1 cellular context compared by ENCODE assay signal in the genomic region with DNA sequence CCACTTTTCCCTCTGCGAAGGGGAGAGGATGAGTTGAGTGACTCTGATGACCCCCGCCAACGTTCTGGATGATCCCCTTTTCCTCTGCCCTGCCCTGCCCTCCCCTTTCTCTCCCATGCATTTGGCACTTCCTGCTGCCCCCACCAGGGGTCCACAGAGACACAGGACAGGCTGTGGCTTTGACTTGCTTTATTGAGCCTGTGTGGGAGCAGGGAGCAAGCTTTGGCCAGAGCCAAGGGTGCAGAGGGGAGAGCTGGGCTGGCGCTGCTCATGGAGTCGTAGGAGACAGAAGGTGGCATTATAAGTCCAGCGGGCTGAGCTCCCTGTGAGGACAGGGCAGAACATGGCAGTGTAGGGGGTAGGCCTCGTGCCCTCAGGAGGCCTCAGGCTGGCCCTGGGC.
TF ChIP-seq lines count a peak whose summit lies in the region.

No MANE protein-coding gene starts in this region.

TF ChIP-seq in HepG2, 621 proteins besides CTCF, POLR2A, EP300 and RAD21 (continues in another document):
- TF ChIP-seq ERF (CRISPR knock-in tag; IDR thresholded peaks at IDR 0.05), result peak; percentile 39; the same call in 1 of the 2 replicates
- peak; percentile 36; the same call in 1 of the 2 replicates for TF ChIP-seq PITX1 (CRISPR knock-in tag; IDR thresholded peaks at IDR 0.05)
- TF ChIP-seq ELF3 (CRISPR knock-in tag; IDR thresholded peaks at IDR 0.05), result 0 out of 2 replicates have a peak, but pooled peaks have one; percentile 24
- TF ChIP-seq PHF8 (CRISPR knock-in tag; IDR thresholded peaks at IDR 0.05), result peak; percentile 36; the same call in 1 of the 2 replicates
- TF ChIP-seq ZNF350 (CRISPR knock-in tag; IDR thresholded peaks at IDR 0.05; ENCODE audit: borderline replicate concordance, low read depth), result 0 out of 2 replicates have a peak, but pooled peaks have one; percentile 30
- TF ChIP-seq, protein P1, sequence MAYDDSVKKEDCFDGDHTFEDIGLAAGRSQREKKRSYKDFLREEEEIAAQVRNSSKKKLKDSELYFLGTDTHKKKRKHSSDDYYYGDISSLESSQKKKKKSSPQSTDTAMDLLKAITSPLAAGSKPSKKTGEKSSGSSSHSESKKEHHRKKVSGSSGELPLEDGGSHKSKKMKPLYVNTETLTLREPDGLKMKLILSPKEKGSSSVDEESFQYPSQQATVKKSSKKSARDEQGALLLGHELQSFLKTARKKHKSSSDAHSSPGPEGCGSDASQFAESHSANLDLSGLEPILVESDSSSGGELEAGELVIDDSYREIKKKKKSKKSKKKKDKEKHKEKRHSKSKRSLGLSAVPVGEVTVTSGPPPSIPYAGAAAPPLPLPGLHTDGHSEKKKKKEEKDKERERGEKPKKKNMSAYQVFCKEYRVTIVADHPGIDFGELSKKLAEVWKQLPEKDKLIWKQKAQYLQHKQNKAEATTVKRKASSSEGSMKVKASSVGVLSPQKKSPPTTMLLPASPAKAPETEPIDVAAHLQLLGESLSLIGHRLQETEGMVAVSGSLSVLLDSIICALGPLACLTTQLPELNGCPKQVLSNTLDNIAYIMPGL (CRISPR knock-in tag; IDR thresholded peaks at IDR 0.05; ENCODE audit: borderline replicate concordance in 1 of 2, low read depth in 1 of 2), result peak in 1 of 2 experiments; percentile 66; a peak in 2 of 4 replicates
- no peak for TF ChIP-seq FOXA1 (IDR thresholded peaks at IDR 0.05)
- 0 out of 2 replicates have a peak, but pooled peaks have one; percentile 10 for TF ChIP-seq FOXA1 (CRISPR knock-in tag; IDR thresholded peaks at IDR 0.05)
- TF ChIP-seq REPIN1 (CRISPR knock-in tag; IDR thresholded peaks at IDR 0.05; ENCODE audit: borderline replicate concordance, low read depth), result 0 out of 2 replicates have a peak, but pooled peaks have one; percentile 25
- 0 out of 2 replicates have a peak, but pooled peaks have one; percentile 33 for TF ChIP-seq GATAD2A (CRISPR knock-in tag; IDR thresholded peaks at IDR 0.05)
- peak; percentile 93 for TF ChIP-seq XRCC5 (optimal IDR thresholded peaks at IDR 0.05; ENCODE audit: low read length)
- TF ChIP-seq AGO1 (IDR thresholded peaks at IDR 0.05; ENCODE audit: low read depth, low read length, poor library complexity, severe bottlenecking), result peak; percentile 20
- 0 out of 2 replicates have a peak, but pooled peaks have one; percentile 21 for TF ChIP-seq GABPB1 (CRISPR knock-in tag; IDR thresholded peaks at IDR 0.05)
- TF ChIP-seq, protein P2, sequence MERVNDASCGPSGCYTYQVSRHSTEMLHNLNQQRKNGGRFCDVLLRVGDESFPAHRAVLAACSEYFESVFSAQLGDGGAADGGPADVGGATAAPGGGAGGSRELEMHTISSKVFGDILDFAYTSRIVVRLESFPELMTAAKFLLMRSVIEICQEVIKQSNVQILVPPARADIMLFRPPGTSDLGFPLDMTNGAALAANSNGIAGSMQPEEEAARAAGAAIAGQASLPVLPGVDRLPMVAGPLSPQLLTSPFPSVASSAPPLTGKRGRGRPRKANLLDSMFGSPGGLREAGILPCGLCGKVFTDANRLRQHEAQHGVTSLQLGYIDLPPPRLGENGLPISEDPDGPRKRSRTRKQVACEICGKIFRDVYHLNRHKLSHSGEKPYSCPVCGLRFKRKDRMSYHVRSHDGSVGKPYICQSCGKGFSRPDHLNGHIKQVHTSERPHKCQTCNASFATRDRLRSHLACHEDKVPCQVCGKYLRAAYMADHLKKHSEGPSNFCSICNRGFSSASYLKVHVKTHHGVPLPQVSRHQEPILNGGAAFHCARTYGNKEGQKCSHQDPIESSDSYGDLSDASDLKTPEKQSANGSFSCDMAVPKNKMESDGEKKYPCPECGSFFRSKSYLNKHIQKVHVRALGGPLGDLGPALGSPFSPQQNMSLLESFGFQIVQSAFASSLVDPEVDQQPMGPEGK (CRISPR knock-in tag; IDR thresholded peaks at IDR 0.05), result peak; percentile 44; the same call in 1 of the 2 replicates
- no peak for TF ChIP-seq NCOA2 (CRISPR knock-in tag; IDR thresholded peaks at IDR 0.05)
- peak; percentile 57; the same call in 1 of the 2 replicates for TF ChIP-seq KDM2A (CRISPR knock-in tag; IDR thresholded peaks at IDR 0.05; ENCODE audit: borderline replicate concordance, low read depth)
- no peak for TF ChIP-seq MAZ (IDR thresholded peaks at IDR 0.05; ENCODE audit: borderline replicate concordance, low read depth, low read length)
- TF ChIP-seq MAZ (CRISPR knock-in tag; IDR thresholded peaks at IDR 0.05; ENCODE audit: low read depth), result peak; percentile 55; the same call in 1 of the 2 replicates
- TF ChIP-seq STAG1 (CRISPR knock-in tag; IDR thresholded peaks at IDR 0.05), result peak; percentile 90
- peak; percentile 56 for TF ChIP-seq BORCS8-MEF2B (CRISPR knock-in tag; IDR thresholded peaks at IDR 0.05)
- TF ChIP-seq SMC3 (IDR thresholded peaks at IDR 0.05; ENCODE audit: low read length), result peak; percentile 90
- TF ChIP-seq, protein P3, sequence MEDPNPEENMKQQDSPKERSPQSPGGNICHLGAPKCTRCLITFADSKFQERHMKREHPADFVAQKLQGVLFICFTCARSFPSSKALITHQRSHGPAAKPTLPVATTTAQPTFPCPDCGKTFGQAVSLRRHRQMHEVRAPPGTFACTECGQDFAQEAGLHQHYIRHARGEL (CRISPR knock-in tag; IDR thresholded peaks at IDR 0.05), result no peak
- TF ChIP-seq, protein P4, sequence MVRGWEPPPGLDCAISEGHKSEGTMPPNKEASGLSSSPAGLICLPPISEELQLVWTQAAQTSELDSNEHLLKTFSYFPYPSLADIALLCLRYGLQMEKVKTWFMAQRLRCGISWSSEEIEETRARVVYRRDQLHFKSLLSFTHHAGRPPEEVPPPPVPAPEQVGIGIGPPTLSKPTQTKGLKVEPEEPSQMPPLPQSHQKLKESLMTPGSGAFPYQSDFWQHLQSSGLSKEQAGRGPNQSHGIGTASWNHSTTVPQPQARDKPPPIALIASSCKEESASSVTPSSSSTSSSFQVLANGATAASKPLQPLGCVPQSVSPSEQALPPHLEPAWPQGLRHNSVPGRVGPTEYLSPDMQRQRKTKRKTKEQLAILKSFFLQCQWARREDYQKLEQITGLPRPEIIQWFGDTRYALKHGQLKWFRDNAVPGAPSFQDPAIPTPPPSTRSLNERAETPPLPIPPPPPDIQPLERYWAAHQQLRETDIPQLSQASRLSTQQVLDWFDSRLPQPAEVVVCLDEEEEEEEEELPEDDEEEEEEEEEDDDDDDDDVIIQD (CRISPR knock-in tag; IDR thresholded peaks at IDR 0.05; ENCODE audit: low read depth), result no peak
- TF ChIP-seq, protein P5, sequence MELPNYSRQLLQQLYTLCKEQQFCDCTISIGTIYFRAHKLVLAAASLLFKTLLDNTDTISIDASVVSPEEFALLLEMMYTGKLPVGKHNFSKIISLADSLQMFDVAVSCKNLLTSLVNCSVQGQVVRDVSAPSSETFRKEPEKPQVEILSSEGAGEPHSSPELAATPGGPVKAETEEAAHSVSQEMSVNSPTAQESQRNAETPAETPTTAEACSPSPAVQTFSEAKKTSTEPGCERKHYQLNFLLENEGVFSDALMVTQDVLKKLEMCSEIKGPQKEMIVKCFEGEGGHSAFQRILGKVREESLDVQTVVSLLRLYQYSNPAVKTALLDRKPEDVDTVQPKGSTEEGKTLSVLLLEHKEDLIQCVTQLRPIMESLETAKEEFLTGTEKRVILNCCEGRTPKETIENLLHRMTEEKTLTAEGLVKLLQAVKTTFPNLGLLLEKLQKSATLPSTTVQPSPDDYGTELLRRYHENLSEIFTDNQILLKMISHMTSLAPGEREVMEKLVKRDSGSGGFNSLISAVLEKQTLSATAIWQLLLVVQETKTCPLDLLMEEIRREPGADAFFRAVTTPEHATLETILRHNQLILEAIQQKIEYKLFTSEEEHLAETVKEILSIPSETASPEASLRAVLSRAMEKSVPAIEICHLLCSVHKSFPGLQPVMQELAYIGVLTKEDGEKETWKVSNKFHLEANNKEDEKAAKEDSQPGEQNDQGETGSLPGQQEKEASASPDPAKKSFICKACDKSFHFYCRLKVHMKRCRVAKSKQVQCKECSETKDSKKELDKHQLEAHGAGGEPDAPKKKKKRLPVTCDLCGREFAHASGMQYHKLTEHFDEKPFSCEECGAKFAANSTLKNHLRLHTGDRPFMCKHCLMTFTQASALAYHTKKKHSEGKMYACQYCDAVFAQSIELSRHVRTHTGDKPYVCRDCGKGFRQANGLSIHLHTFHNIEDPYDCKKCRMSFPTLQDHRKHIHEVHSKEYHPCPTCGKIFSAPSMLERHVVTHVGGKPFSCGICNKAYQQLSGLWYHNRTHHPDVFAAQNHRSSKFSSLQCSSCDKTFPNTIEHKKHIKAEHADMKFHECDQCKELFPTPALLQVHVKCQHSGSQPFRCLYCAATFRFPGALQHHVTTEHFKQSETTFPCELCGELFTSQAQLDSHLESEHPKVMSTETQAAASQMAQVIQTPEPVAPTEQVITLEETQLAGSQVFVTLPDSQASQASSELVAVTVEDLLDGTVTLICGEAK (IDR thresholded peaks at IDR 0.05), result no peak
- TF ChIP-seq, protein P5 (CRISPR knock-in tag; IDR thresholded peaks at IDR 0.05), result 0 out of 2 replicates have a peak, but pooled peaks have one; percentile 45
- TF ChIP-seq SIX1 (CRISPR knock-in tag; IDR thresholded peaks at IDR 0.05; ENCODE audit: borderline replicate concordance), result no peak
- TF ChIP-seq RNF2 (conservative IDR thresholded peaks at IDR 0.05; ENCODE audit: low read depth), result 0 out of 2 replicates have a peak, but pooled peaks have one; percentile 23
- 0 out of 2 replicates have a peak, but pooled peaks have one; percentile 26 for TF ChIP-seq ZNF768 (CRISPR knock-in tag; IDR thresholded peaks at IDR 0.05)
- 0 out of 2 replicates have a peak, but pooled peaks have one; percentile 29 for TF ChIP-seq ZNF780A (CRISPR knock-in tag; IDR thresholded peaks at IDR 0.05)
- TF ChIP-seq ZSCAN31 (CRISPR knock-in tag; IDR thresholded peaks at IDR 0.05; ENCODE audit: low read depth), result no peak
- TF ChIP-seq, protein P6, sequence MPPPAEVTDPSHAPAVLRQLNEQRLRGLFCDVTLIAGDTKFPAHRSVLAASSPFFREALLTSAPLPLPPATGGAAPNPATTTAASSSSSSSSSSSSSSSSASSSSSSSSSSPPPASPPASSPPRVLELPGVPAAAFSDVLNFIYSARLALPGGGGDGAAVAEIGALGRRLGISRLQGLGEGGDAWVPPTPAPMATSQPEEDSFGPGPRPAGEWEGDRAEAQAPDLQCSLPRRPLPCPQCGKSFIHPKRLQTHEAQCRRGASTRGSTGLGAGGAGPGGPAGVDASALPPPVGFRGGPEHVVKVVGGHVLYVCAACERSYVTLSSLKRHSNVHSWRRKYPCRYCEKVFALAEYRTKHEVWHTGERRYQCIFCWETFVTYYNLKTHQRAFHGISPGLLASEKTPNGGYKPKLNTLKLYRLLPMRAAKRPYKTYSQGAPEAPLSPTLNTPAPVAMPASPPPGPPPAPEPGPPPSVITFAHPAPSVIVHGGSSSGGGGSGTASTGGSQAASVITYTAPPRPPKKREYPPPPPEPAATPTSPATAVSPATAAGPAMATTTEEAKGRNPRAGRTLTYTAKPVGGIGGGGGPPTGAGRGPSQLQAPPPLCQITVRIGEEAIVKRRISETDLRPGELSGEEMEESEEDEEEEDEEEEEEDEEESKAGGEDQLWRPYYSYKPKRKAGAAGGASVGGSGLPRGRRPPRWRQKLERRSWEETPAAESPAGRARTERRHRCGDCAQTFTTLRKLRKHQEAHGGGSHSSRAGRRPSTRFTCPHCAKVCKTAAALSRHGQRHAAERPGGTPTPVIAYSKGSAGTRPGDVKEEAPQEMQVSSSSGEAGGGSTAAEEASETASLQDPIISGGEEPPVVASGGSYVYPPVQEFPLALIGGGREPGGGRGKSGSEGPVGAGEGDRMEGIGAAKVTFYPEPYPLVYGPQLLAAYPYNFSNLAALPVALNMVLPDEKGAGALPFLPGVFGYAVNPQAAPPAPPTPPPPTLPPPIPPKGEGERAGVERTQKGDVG (CRISPR knock-in tag; IDR thresholded peaks at IDR 0.05; ENCODE audit: borderline replicate concordance), result 0 out of 2 replicates have a peak, but pooled peaks have one; percentile 52
- TF ChIP-seq, protein P7, sequence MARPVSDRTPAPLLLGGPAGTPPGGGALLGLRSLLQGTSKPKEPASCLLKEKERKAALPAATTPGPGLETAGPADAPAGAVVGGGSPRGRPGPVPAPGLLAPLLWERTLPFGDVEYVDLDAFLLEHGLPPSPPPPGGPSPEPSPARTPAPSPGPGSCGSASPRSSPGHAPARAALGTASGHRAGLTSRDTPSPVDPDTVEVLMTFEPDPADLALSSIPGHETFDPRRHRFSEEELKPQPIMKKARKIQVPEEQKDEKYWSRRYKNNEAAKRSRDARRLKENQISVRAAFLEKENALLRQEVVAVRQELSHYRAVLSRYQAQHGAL (CRISPR knock-in tag; IDR thresholded peaks at IDR 0.05; ENCODE audit: not compliant biosample characterization), result no peak
- peak; percentile 46; the same call in 1 of the 2 replicates for TF ChIP-seq ELF1 (CRISPR knock-in tag; IDR thresholded peaks at IDR 0.05)
- TF ChIP-seq, protein P8, sequence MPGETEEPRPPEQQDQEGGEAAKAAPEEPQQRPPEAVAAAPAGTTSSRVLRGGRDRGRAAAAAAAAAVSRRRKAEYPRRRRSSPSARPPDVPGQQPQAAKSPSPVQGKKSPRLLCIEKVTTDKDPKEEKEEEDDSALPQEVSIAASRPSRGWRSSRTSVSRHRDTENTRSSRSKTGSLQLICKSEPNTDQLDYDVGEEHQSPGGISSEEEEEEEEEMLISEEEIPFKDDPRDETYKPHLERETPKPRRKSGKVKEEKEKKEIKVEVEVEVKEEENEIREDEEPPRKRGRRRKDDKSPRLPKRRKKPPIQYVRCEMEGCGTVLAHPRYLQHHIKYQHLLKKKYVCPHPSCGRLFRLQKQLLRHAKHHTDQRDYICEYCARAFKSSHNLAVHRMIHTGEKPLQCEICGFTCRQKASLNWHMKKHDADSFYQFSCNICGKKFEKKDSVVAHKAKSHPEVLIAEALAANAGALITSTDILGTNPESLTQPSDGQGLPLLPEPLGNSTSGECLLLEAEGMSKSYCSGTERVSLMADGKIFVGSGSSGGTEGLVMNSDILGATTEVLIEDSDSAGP (CRISPR knock-in tag; IDR thresholded peaks at IDR 0.05; ENCODE audit: borderline replicate concordance), result 0 out of 2 replicates have a peak, but pooled peaks have one; percentile 33
